1 cellular context compared by ENCODE assay signal in genomic region chr1:25676488-25676887, GRCh38.
TF ChIP-seq lines count a peak whose summit lies in the region.

No MANE protein-coding gene starts in this region.

TF ChIP-seq in GM23338, 12 proteins besides CTCF, POLR2A, EP300 and RAD21 (continued from another document):
- no peak for TF ChIP-seq ZNF462 (CRISPR knock-in tag; IDR thresholded peaks at IDR 0.05)
